In genomic region chr11:94131363-94132115, GRCh38 we compare ENCODE assay signal across 9 cellular contexts. TPM values are rescaled to one million over a fixed set of nuclear protein-coding genes. Genes with fewer than 3 reads are reported as not detected.
A peak's percentile ranks its signal among the peaks of the same experiment; 100 is the strongest.
DNase-seq lines count a peak whose midpoint lies in the region; ATAC-seq and TF ChIP-seq lines count a peak whose summit lies in the region.
"Had no signal": no experiment of that assay in that cellular context is flagged by ENCODE, and none has a peak within 500 bp of the region (broad histone marks: within the 10 kb centered on the region; RNA-seq: fewer than 3 reads in every experiment).

No MANE protein-coding gene starts in this region.

- H3K4me3 ChIP-seq in PC-9 (peak overlapping the region; percentile 92; the same call in 1 of the 2 replicates), psoas muscle (no peak overlapping the region)

- H3K4me2 ChIP-seq in PC-9 = peak overlapping the region; percentile 94

- intact Hi-C loops in PC-9 (cut with micrococcal nuclease; ENCODE audit: unreplicated experiment) = no loop called here
- intact Hi-C loops in psoas muscle (cut with DNase I) = no loop called here

- H3K36me3 ChIP-seq in PC-9 (ENCODE audit: low read depth) (no peaks in the 10 kb centered on the region), psoas muscle (ENCODE audit: insufficient read depth in 1 of 2, low read depth in 1 of 2) (no peaks in the 10 kb centered on the region)

- no peaks in the 10 kb centered on the region for H4K20me1 ChIP-seq in PC-9 (ENCODE audit: insufficient read depth)

- H3K27ac ChIP-seq in PC-9 (peak overlapping the region; percentile 86), psoas muscle (peak overlapping the region; percentile 36)

- in situ Hi-C loops in G401 (cut with HindIII; ENCODE audit: low sequenced_read_pairs) = no loop called here

- no TSS peak for BruUV-seq in PC-9 (replicated peaks; lab: Mats Ljungman, UMichigan)

- peaks cover 55% of the 10 kb centered on the region for H3F3A ChIP-seq in PC-9 (ENCODE audit: insufficient read depth, low read depth)

- no peaks in the 10 kb centered on the region for H3K9me2 ChIP-seq in PC-9 (ENCODE audit: insufficient read depth)

- H2AFZ ChIP-seq in PC-9 = no peak overlapping the region

- 7 to 17% (median 12%) methylated on average over 1 of the region's 1 CpG for WGBS in psoas muscle, 3 donors

- peaks cover 88% of the 10 kb centered on the region for H3K79me2 ChIP-seq in PC-9 (ENCODE audit: low read depth)

- ATAC-seq in psoas muscle = no peak

- H3K9me3 ChIP-seq in PC-9 (ENCODE audit: insufficient read depth, low read depth) (no peaks in the 10 kb centered on the region), psoas muscle (no peaks in the 10 kb centered on the region)

- H3K4me1 ChIP-seq in PC-9 (replicated peaks; ENCODE audit: insufficient read depth) (peaks cover 77% of the 10 kb centered on the region), psoas muscle (peaks cover 15% of the 10 kb centered on the region)

- CTCF ChIA-PET in PC-9 (lab: Charles Lee) = no interaction called here

- DNase-seq in G401 (ENCODE audit: low spot score) (peak; percentile 21), PC-9 (peak in 1 of 2 experiments; percentile 60), fibroblast of gingiva (ENCODE audit: low read depth) (peak; percentile 21), psoas muscle (no peak), LoVo (ENCODE audit: low spot score) (no peak), AG08396 (ENCODE audit: low spot score) (no peak), Kasumi-1 (lab: John Stamatoyannopoulos, UW) (no peak)
- no peak for DNase-seq in activated CD8-positive, alpha-beta memory T cell treated with anti-CD3 and anti-CD28 coated beads, Interleukin-2, amount 50 U/mL, for 4 hours
- DNase-seq: activated CD4-positive, alpha-beta T cell treated with anti-CD3 and anti-CD28 coated beads for 1 hour had no signal

- TF ChIP-seq CTCF in PC-9 (conservative IDR thresholded peaks at IDR 0.05) (no peak), psoas muscle (IDR thresholded peaks at IDR 0.05) (no peak)

- POLR2A ChIA-PET in PC-9 (lab: Charles Lee; ENCODE audit: unreplicated experiment) = interaction anchor here (0.5 kb wide), 1 partner anchor 391 kb away, joined by 30 read pairs; no protein-coding TSS in a partner anchor

- H3K27me3 ChIP-seq in PC-9 (ENCODE audit: insufficient read depth, low read depth) (no peaks in the 10 kb centered on the region), psoas muscle (ENCODE audit: insufficient read depth in 3 of 3, low read length in 2 of 3) (peaks cover 0 to 22% (median 0%) of the 10 kb centered on the region in 3 donors)

RNA-seq across cellular contexts. Expression of gene PANX1, which starts 2.9 kb away (rescaled TPM):
- 5.7 and 7.0 TPM in 2 replicates for total RNA-seq in G401 (2014; rRNA removed; shearing (Covaris generic))
- total RNA-seq in PC-9 (2021) (10.5 and 12.6 TPM in 2 replicates), psoas muscle (10 to 100 TPM in 3 of 4 donors, 1 to 10 TPM in 1; 9.2 to 87.2 (median 23.7) TPM)
- 10 to 100 TPM; 14.3 to 45.7 (median 41.9) TPM for polyA plus RNA-seq in psoas muscle

Comparison
In these comparisons a context has a peak if more than half of its experiments do, and no peak if none do; other contexts are left out.
1. DNase-seq: peak in G401 (single experiment) and fibroblast of gingiva (single experiment); none in psoas muscle (0 of 2), activated CD8-positive, alpha-beta memory T cell treated with anti-CD3 and anti-CD28 coated beads, Interleukin-2, amount 50 U/mL, for 4 hours (single experiment), LoVo (single experiment), AG08396 (single experiment) and Kasumi-1 (0 of 2).